Comparison of ENCODE assay signal across 8 cellular contexts in the genomic region with DNA sequence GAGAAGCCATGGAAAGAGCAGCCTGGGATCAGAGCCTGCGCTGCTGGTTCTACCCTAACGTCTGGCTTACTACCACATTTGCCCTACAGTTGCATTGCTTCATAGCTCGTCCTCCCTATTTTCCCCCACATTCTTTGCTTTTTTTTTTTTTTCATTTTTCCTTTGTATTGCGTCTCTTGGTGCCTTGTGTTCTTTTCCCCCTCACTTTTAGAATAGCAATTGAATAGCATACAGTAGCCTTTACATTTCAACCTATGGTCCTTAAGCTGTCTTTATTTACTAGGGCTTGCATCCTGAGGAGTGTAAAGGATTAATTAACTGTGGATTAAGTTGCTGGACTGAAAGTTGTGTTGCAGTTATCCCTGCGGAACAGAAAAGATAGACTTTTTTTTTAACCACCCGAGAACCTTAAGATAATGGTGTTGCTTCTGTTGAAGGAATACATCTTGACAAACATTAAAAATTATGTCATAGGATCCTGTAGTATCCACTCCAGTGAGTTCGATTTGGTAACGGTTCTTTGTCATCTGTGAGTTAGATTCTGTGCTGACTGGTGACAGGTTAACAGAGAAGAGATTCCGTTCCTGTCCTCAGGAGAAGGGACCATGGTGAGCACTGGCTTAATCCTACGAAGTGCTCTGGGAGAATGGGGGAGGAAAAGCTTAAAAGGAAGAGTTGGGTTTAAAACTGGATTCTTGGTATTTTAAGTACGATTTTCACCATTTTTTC.
A peak's percentile ranks its signal among the peaks of the same experiment; 100 is the strongest.
DNase-seq lines count a peak whose midpoint lies in the region; ATAC-seq and TF ChIP-seq lines count a peak whose summit lies in the region.

No MANE protein-coding gene starts in this region.

- H3K36me3 ChIP-seq in OCI-LY7 (ENCODE audit: insufficient read depth, low read length) (no peaks in the 10 kb centered on the region), endodermal cell (ENCODE audit: control insufficient read depth, insufficient read depth, low read length) (no peaks in the 10 kb centered on the region)

- H3K4me1 ChIP-seq in OCI-LY7 (ENCODE audit: insufficient read depth, low read length, poor library complexity, severe bottlenecking) (peaks cover 11% of the 10 kb centered on the region), endodermal cell (ENCODE audit: control insufficient read depth, insufficient read depth, low read length) (peaks cover 5% of the 10 kb centered on the region)

- H3K9me3 ChIP-seq in OCI-LY7 (ENCODE audit: low read length) (no peaks in the 10 kb centered on the region), endodermal cell (ENCODE audit: control insufficient read depth, low read length) (no peaks in the 10 kb centered on the region)

- H3K4me1 Mint-ChIP-seq in endodermal cell: peaks cover 22% of the 10 kb centered on the region
- H3K4me1 Mint-ChIP-seq in neural crest cell: peaks cover 27% of the 10 kb centered on the region

- H3K27ac ChIP-seq in OCI-LY7 (ENCODE audit: low read depth, low read length, poor library complexity, severe bottlenecking): peak overlapping the region; percentile 73
- peak overlapping the region; percentile 92 for H3K27ac ChIP-seq in endodermal cell (ENCODE audit: low read depth, low read length)

- H3K36me3 Mint-ChIP-seq in endodermal cell (ENCODE audit: low read depth) (no peaks in the 10 kb centered on the region), neural crest cell (ENCODE audit: low read depth) (no peaks in the 10 kb centered on the region)

- H3K79me2 ChIP-seq in OCI-LY7 (ENCODE audit: insufficient read depth, low read depth, low read length): no peaks in the 10 kb centered on the region

- TSS peak; percentile 69 for BruUV-seq in OCI-LY7 (replicated peaks; lab: Mats Ljungman, UMichigan)

- H3K4me2 ChIP-seq in OCI-LY7 (ENCODE audit: low read length): peak overlapping the region; percentile 82

- POLR2A ChIA-PET in OCI-LY7 (lab: Charles Lee): interaction anchor here (0.6 kb wide), 2 partner anchors 26 to 506 kb away, joined by 4 read pairs; no protein-coding TSS in a partner anchor

- H3K27ac Mint-ChIP-seq in endodermal cell (peak overlapping the region; percentile 82), neural crest cell (ENCODE audit: unreplicated experiment) (peak overlapping the region; percentile 54)

- intact Hi-C loops in OCI-LY7 (cut with micrococcal nuclease; ENCODE audit: unreplicated experiment): no loop called here

- ATAC-seq in HG03342 (IDR thresholded peaks at IDR 0.05; ENCODE audit: unreplicated experiment) (no peak), left lobe of liver (no peak)

- TF ChIP-seq CTCF in OCI-LY7 (conservative IDR thresholded peaks at IDR 0.05; ENCODE audit: low read length): no peak
- TF ChIP-seq CTCF in endodermal cell (conservative IDR thresholded peaks at IDR 0.05): no peak
- no peak for TF ChIP-seq CTCF in neural crest cell (conservative IDR thresholded peaks at IDR 0.05)

- H2AFZ ChIP-seq in OCI-LY7 (ENCODE audit: low read length): peak overlapping the region; percentile 90

- peak overlapping the region; percentile 77 for H3K4me3 ChIP-seq in OCI-LY7 (ENCODE audit: low read depth, low read length, poor library complexity, severe bottlenecking)
- peak overlapping the region; percentile 83 for H3K4me3 ChIP-seq in endodermal cell (ENCODE audit: low read length)

- no peaks in the 10 kb centered on the region for H3K9me3 Mint-ChIP-seq in endodermal cell
- no peaks in the 10 kb centered on the region for H3K9me3 Mint-ChIP-seq in neural crest cell

- DNase-seq in AG08395 (ENCODE audit: low spot score) (peak; percentile 41), HCEC 1CT (peak; percentile 66), OCI-LY7 (ENCODE audit: low spot score) (no peak), endodermal cell (no peak), neural crest cell (ENCODE audit: low read depth, low spot score) (no peak), NCI-H1048 (lab: John Stamatoyannopoulos, UW) (no peak), left lobe of liver (ENCODE audit: low spot score) (no peak)

- H3K27me3 ChIP-seq in endodermal cell (ENCODE audit: control insufficient read depth, insufficient read depth, low read length, poor library complexity, severe bottlenecking): peaks cover 7% of the 10 kb centered on the region

- peak overlapping the region; percentile 54 for H3K9ac ChIP-seq in endodermal cell (ENCODE audit: extremely low read depth, low read length, poor library complexity, severe bottlenecking)

- H3K4me3 Mint-ChIP-seq in endodermal cell (peak overlapping the region; percentile 66), neural crest cell (peak overlapping the region; percentile 93)

- 16 to 21% methylated on average over 7 to 10 of the region's 11 CpGs for WGBS in endodermal cell (ENCODE audit: insufficient coverage in 1 of 2, insufficient read length in 1 of 2), 2 experiments

- H3K9me2 ChIP-seq in OCI-LY7 (ENCODE audit: insufficient read depth, low read length): no peaks in the 10 kb centered on the region

- no peaks in the 10 kb centered on the region for H4K20me1 ChIP-seq in OCI-LY7 (ENCODE audit: insufficient read depth, low read length)

- H3K27me3 Mint-ChIP-seq in endodermal cell (ENCODE audit: insufficient read depth): peaks cover 2% of the 10 kb centered on the region
- no peaks in the 10 kb centered on the region for H3K27me3 Mint-ChIP-seq in neural crest cell (ENCODE audit: low read depth)

- CTCF ChIA-PET in OCI-LY7 (lab: Charles Lee; ENCODE audit: unreplicated experiment): interaction anchor here (0.6 kb wide), 1 partner anchor 380 kb away, joined by 3 read pairs; no protein-coding TSS in a partner anchor

Comparison
In these comparisons a context has a peak if more than half of its experiments do, and no peak if none do; other contexts are left out.
1. DNase-seq: peak in AG08395 (single experiment) and HCEC 1CT (single experiment); none in OCI-LY7 (single experiment), endodermal cell (single experiment), neural crest cell (single experiment), NCI-H1048 (single experiment) and left lobe of liver (single experiment).